Comparison of ENCODE assay signal across 8 cellular contexts in the genomic region with DNA sequence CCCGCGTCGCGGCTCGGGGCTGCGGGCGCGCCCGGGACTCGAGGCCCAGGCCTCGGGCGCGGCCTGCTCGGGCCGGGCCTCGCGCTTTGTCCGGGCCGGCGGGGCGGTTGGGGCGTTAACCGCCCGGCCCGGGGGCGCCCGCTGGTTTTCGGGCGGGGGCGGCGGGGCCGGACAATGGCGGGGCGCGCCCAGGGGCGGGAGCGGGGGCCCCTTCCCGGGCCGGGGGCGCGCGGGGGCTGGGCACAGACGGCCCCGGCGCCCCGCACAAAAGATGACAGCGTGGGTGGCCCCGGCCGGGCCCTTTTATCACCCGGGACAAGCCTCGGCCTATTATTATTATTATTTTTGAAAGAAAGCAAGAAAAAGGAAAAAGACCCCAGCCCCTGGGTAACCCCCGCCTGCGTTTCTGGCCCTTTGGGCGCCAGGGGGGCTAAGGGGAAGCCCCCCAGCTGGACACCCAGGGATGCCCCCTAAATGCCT. TPM values are rescaled to one million over a fixed set of nuclear protein-coding genes. Genes with fewer than 3 reads are reported as not detected.
A peak's percentile ranks its signal among the peaks of the same experiment; 100 is the strongest.
DNase-seq lines count a peak whose midpoint lies in the region; ATAC-seq, FAIRE-seq and TF ChIP-seq lines count a peak whose summit lies in the region.

No MANE protein-coding gene starts in this region.

- no peak for TF ChIP-seq EP300 in K562 (IDR thresholded peaks at IDR 0.05; ENCODE audit: low read length)

- WGBS in K562 (ENCODE audit: insufficient coverage, low coverage, missing lambda C conversion rate), result 0% methylated on average over 2 of the region's 54 CpGs

- DNase-seq in AG04449 (ENCODE audit: low read depth, low spot score) (no peak), HFF-Myc (ENCODE audit: extremely low read depth, low read depth) (no peak), K562 (ENCODE audit: extremely low read depth in 1 of 4, low spot score in 3 of 4) (no peak), mucosa of descending colon (no peak), NCI-H1694 treated with DMSO at 0.1 percent for 48 hours (lab: John Stamatoyannopoulos, UW) (no peak)

- H3K9me1 ChIP-seq in K562 (ENCODE audit: control insufficient read depth, insufficient read depth, low read length), result peaks cover 12% of the 10 kb centered on the region

- H3K9ac ChIP-seq in K562 (ENCODE audit: insufficient read depth in 1 of 2, low read depth in 2 of 2, low read length in 2 of 2), result peak overlapping the region; percentile 56 to 96; a peak in 3 of 4 replicates

- CTCF ChIA-PET in AG04449 (lab: Yijun Ruan, JAX), result interaction anchor here (0.7 to 6.0 kb wide), 6 partner anchors 10 to 178 kb away, joined by 3 to 59 read pairs (median 6); a partner anchor contains a TSS
- CTCF ChIA-PET in K562 (lab: Yijun Ruan, JAX; ENCODE audit: low intra/inter-chr PET ratio), result no interaction called here

- H3K4me3 ChIP-seq in AG04449 (ENCODE audit: low read depth, low read length) (peak overlapping the region; percentile 77), HFF-Myc (replicated peaks; ENCODE audit: low read depth, low read length) (peak overlapping the region; percentile 79), K562 (peak overlapping the region; percentile 61), mucosa of descending colon (peak overlapping the region; percentile 51)

- BruUV-seq in K562 (replicated peaks; lab: Mats Ljungman, UMichigan), result no TSS peak

- no peaks in the 10 kb centered on the region for H3K9me3 ChIP-seq in K562 (replicated peaks; ENCODE audit: control insufficient read depth, insufficient read depth, low read depth, low read length)
- H3K9me3 ChIP-seq in mucosa of descending colon, result no peaks in the 10 kb centered on the region

- peaks cover 47% of the 10 kb centered on the region for H3K79me2 ChIP-seq in K562 (ENCODE audit: control insufficient read depth, insufficient read depth, low read length)

- intact Hi-C loops in K562 (cut with micrococcal nuclease), result no loop called here
- intact Hi-C loops in mucosa of descending colon (cut with DNase I, micrococcal nuclease), result no loop called here

- ATAC-seq in K562 (no peak), mucosa of descending colon (no peak), HG02981 (IDR thresholded peaks at IDR 0.05; ENCODE audit: unreplicated experiment) (no peak), GM18873 (IDR thresholded peaks at IDR 0.05; ENCODE audit: low FRiP score, unreplicated experiment) (no peak), HG02642 (IDR thresholded peaks at IDR 0.05; ENCODE audit: poor library complexity, unreplicated experiment) (no peak)

- no peak for TF ChIP-seq POLR2A in K562 (conservative IDR thresholded peaks at IDR 0.05)

- peak overlapping the region; percentile 89 for H3K4me2 ChIP-seq in K562 (ENCODE audit: insufficient read depth, low read length)

- peaks cover 5% of the 10 kb centered on the region; the same call in 2 of the 3 replicates for H3K36me3 ChIP-seq in K562 (ENCODE audit: control insufficient read depth, insufficient read depth, low read length)
- peaks cover 4% of the 10 kb centered on the region for H3K36me3 ChIP-seq in mucosa of descending colon (ENCODE audit: low read depth)

- in situ Hi-C loops in K562 (cut with MboI), result no loop called here

- H4K20me1 ChIP-seq in K562 (replicated peaks; ENCODE audit: control insufficient read depth, insufficient read depth, low read length), result peaks cover 33% of the 10 kb centered on the region

- peak overlapping the region; percentile 49; the same call in 2 of the 3 replicates for H3K27ac ChIP-seq in K562 (ENCODE audit: extremely low read depth, low read depth, low read length)

- no peaks in the 10 kb centered on the region; a peak in 1 of 5 replicates for H3K27me3 ChIP-seq in K562 (ENCODE audit: control insufficient read depth in 2 of 2, insufficient read depth in 2 of 2, low read length in 2 of 2)

- no peak for FAIRE-seq in K562 (lab: Jason Lieb, UNC)

- no peak for TF ChIP-seq CTCF in AG04449 (IDR thresholded peaks at IDR 0.05; ENCODE audit: insufficient read depth, low read length, missing control alignments)
- TF ChIP-seq CTCF in HFF-Myc (IDR thresholded peaks at IDR 0.05; ENCODE audit: low read depth, low read length, missing control alignments), result no peak
- no peak for TF ChIP-seq CTCF in K562 (IDR thresholded peaks at IDR 0.05 in 2 of 3, conservative IDR thresholded peaks at IDR 0.05 in 1 of 3; ENCODE audit: insufficient read depth in 2 of 3, low read depth in 1 of 3, low read length in 3 of 3)
- no peak for TF ChIP-seq CTCF in mucosa of descending colon (IDR thresholded peaks at IDR 0.05)

- H3K4me1 ChIP-seq in K562 (replicated peaks in 1 of 2; ENCODE audit: control insufficient read depth in 2 of 2, insufficient read depth in 2 of 2, low read length in 2 of 2), result peaks cover 16 to 52% of the 10 kb centered on the region in 2 experiments; a peak in 4 of 5 replicates
- peaks cover 26% of the 10 kb centered on the region for H3K4me1 ChIP-seq in mucosa of descending colon (ENCODE audit: low read depth)

- H2AFZ ChIP-seq in K562 (ENCODE audit: low read depth, low read length), result no peak overlapping the region

- no peak for TF ChIP-seq RAD21 in K562 (CRISPR knock-in tag; conservative IDR thresholded peaks at IDR 0.05 in 1 of 2, IDR thresholded peaks at IDR 0.05 in 1 of 2)

- POLR2A ChIA-PET in AG04449 (lab: Yijun Ruan, JAX) (interaction anchor here (0.7 to 2.7 kb wide), 7 partner anchors 10 to 160 kb away, joined by 3 to 14 read pairs (median 3); a partner anchor contains a TSS), K562 (lab: Yijun Ruan, JAX) (interaction anchor here (0.6 to 1.6 kb wide), 5 partner anchors 11 to 100 kb away, joined by 3 to 10 read pairs (median 3); no protein-coding TSS in a partner anchor)

TF ChIP-seq in K562, 482 proteins besides CTCF, POLR2A, EP300 and RAD21 (continues in another document):
- TF ChIP-seq, protein P1, sequence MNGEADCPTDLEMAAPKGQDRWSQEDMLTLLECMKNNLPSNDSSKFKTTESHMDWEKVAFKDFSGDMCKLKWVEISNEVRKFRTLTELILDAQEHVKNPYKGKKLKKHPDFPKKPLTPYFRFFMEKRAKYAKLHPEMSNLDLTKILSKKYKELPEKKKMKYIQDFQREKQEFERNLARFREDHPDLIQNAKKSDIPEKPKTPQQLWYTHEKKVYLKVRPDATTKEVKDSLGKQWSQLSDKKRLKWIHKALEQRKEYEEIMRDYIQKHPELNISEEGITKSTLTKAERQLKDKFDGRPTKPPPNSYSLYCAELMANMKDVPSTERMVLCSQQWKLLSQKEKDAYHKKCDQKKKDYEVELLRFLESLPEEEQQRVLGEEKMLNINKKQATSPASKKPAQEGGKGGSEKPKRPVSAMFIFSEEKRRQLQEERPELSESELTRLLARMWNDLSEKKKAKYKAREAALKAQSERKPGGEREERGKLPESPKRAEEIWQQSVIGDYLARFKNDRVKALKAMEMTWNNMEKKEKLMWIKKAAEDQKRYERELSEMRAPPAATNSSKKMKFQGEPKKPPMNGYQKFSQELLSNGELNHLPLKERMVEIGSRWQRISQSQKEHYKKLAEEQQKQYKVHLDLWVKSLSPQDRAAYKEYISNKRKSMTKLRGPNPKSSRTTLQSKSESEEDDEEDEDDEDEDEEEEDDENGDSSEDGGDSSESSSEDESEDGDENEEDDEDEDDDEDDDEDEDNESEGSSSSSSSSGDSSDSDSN (IDR thresholded peaks at IDR 0.05; ENCODE audit: borderline replicate concordance in 1 of 2, low read depth in 2 of 2, low read length in 2 of 2), result peak; percentile 90 to 93; a peak in 3 of 4 replicates
- TF ChIP-seq GABPB1 (CRISPR knock-in tag; IDR thresholded peaks at IDR 0.05) (no peak), SP1 (CRISPR knock-in tag; IDR thresholded peaks at IDR 0.05) (no peak), ZFX (CRISPR knock-in tag; IDR thresholded peaks at IDR 0.05) (peak; percentile 16; the same call in 1 of the 2 replicates), CHD4 (IDR thresholded peaks at IDR 0.05; ENCODE audit: insufficient read depth, insufficient replicate concordance, low read depth, low read length, poor library complexity, severe bottlenecking) (no peak), GTF2A2 (tag; IDR thresholded peaks at IDR 0.05) (peak; percentile 94), YY1 (IDR thresholded peaks at IDR 0.05; ENCODE audit: borderline replicate concordance in 1 of 3, control insufficient read depth in 1 of 3, extremely low read depth in 1 of 3, insufficient read depth in 3 of 3, insufficient read length in 1 of 3, insufficient replicate concordance in 2 of 3, low read depth in 1 of 3, low read length in 2 of 3) (peak in 1 of 3 experiments; percentile 43)
- TF ChIP-seq, protein P2, sequence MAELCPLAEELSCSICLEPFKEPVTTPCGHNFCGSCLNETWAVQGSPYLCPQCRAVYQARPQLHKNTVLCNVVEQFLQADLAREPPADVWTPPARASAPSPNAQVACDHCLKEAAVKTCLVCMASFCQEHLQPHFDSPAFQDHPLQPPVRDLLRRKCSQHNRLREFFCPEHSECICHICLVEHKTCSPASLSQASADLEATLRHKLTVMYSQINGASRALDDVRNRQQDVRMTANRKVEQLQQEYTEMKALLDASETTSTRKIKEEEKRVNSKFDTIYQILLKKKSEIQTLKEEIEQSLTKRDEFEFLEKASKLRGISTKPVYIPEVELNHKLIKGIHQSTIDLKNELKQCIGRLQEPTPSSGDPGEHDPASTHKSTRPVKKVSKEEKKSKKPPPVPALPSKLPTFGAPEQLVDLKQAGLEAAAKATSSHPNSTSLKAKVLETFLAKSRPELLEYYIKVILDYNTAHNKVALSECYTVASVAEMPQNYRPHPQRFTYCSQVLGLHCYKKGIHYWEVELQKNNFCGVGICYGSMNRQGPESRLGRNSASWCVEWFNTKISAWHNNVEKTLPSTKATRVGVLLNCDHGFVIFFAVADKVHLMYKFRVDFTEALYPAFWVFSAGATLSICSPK (IDR thresholded peaks at IDR 0.05; ENCODE audit: borderline replicate concordance), result no peak

RNA-seq across cellular contexts. Expression of a gene that starts 0.4 kb away (rescaled TPM):
- total RNA-seq in K562 (2011; cell fraction: chromatin; rRNA removed; ENCODE audit: low replicate concordance), result 107 and 202 TPM in 2 replicates
- total RNA-seq in K562 (2011; cell fraction: nucleolus; rRNA removed), result 89.1 and 93.6 TPM in 2 replicates
- total RNA-seq in K562 (2011; cell fraction: nucleoplasm; rRNA removed), result 45.3 and 67.9 TPM in 2 replicates
- total RNA-seq in K562 (2014; rRNA removed) (11.0 and 12.0 TPM in 2 replicates), K562 (2014; rRNA removed; fragmentation: Illumina TruSeq; extraction: Trizol) (3.6 and 4.5 TPM in 2 replicates), K562 (2015; rRNA removed; fragmentation: Illumina TruSeq; extraction: Trizol) (7.3 and 7.7 TPM in 2 replicates), K562 (2021) (29.9 TPM in 2 replicates), mucosa of descending colon (10 to 100 TPM; 42.7 to 53.8 (median 50.0) TPM)
- polyA plus RNA-seq in K562 (2011; rRNA removed) (11.2 and 20.3 TPM in 2 replicates), K562 (2014; fragmentation: Illumina TruSeq; extraction: Trizol) (5.1 and 10.5 TPM in 2 replicates), K562 (2014; fragmentation: Nextera tagmentation; extraction: Ambion mirVana) (under 1 TPM; 0.21 to 0.25 TPM), K562 (2014; rRNA removed) (11.5 and 13.7 TPM in 2 replicates)
- polyA plus RNA-seq in K562 (2011; cell fraction: cytosol; rRNA removed), result 10.4 and 17.7 TPM in 2 replicates
- polyA plus RNA-seq in K562 (2011; cell fraction: nucleus; rRNA removed), result 25.6 and 35.2 TPM in 2 replicates
- 16.8 and 24.0 TPM in 2 replicates for polyA plus RNA-seq in K562 (2012)
- 10.5 and 14.0 TPM in 2 replicates for polyA minus RNA-seq in K562 (2011; rRNA and poly(A)+ RNA removed)
- polyA minus RNA-seq in K562 (2011; cell fraction: cytosol; rRNA and poly(A)+ RNA removed), result 34.8 and 59.5 TPM in 2 replicates
- 26.9 and 35.7 TPM in 2 replicates for polyA minus RNA-seq in K562 (2011; cell fraction: nucleus; rRNA and poly(A)+ RNA removed)
